ENCODE assay signal across 8 cellular contexts in genomic region chr6:30326446-30327231, GRCh38. TPM values are rescaled to one million over a fixed set of nuclear protein-coding genes. Genes with fewer than 3 reads are reported as not detected.
A peak's percentile ranks its signal among the peaks of the same experiment; 100 is the strongest.
DNase-seq lines count a peak whose midpoint lies in the region; ATAC-seq and TF ChIP-seq lines count a peak whose summit lies in the region.

TRIM39 (plus strand) TSS chr6:30326927; CDS start chr6:30329318, 2,391 bp downstream.

- no peaks in the 10 kb centered on the region for H3K27me3 Mint-ChIP-seq in activated T-cell treated with anti-CD3 and anti-CD28 coated beads, Interleukin-2, amount 50 U/mL, for 72 hours (ENCODE audit: low read depth)

- H3K27me3 ChIP-seq in KMS-11 (ENCODE audit: insufficient read depth, low read depth) (no peaks in the 10 kb centered on the region), esophagus muscularis mucosa (no peaks in the 10 kb centered on the region)

- no peaks in the 10 kb centered on the region for H3K9me3 Mint-ChIP-seq in activated T-cell treated with anti-CD3 and anti-CD28 coated beads, Interleukin-2, amount 50 U/mL, for 72 hours

- peak within 1 kb of the TSS; percentile 79 for H3K27ac ChIP-seq in KMS-11
- H3K27ac ChIP-seq in esophagus muscularis mucosa (replicated peaks in 1 of 4): peak within 1 kb of the TSS; percentile 95 to 97 (median 96)

- no peaks in the 10 kb centered on the region for H4K20me1 ChIP-seq in KMS-11 (ENCODE audit: insufficient read depth)

- H3K9me3 ChIP-seq in esophagus muscularis mucosa: no peaks in the 10 kb centered on the region

- TF ChIP-seq CTCF in KMS-11 (conservative IDR thresholded peaks at IDR 0.05; ENCODE audit: low read depth, low read length) (no peak), esophagus muscularis mucosa (IDR thresholded peaks at IDR 0.05) (peak in 1 of 3 experiments; percentile 8)

- H3K4me1 ChIP-seq in KMS-11 (ENCODE audit: low read depth, poor library complexity, severe bottlenecking) (peaks cover 37% of the 10 kb centered on the region), esophagus muscularis mucosa (peaks cover 21 to 47% (median 40%) of the 10 kb centered on the region in 4 donors)

- no peak for TF ChIP-seq EP300 in esophagus muscularis mucosa (IDR thresholded peaks at IDR 0.05)

- H3K9ac ChIP-seq in KMS-11: peak within 1 kb of the TSS; percentile 91

- intact Hi-C loops in esophagus muscularis mucosa (cut with DNase I): loop anchor here (5.0 kb wide), 1 partner anchor 114 kb away; the partner anchor contains the start of gene TRIM26

- peak within 1 kb of the TSS; percentile 84 for H3K4me2 ChIP-seq in KMS-11

- peaks cover 63% of the 10 kb centered on the region for H3K4me1 Mint-ChIP-seq in activated T-cell treated with anti-CD3 and anti-CD28 coated beads, Interleukin-2, amount 50 U/mL, for 72 hours (ENCODE audit: low read depth)

- peak; percentile 58 for DNase-seq in DMS79 (lab: John Stamatoyannopoulos, UW)
- DNase-seq in RKO (ENCODE audit: low spot score): peak; percentile 86
- peak; percentile 89 to 90 for DNase-seq in activated T-cell treated with anti-CD3 and anti-CD28 coated beads, Interleukin-2, amount 50 U/mL, for 72 hours
- DNase-seq in esophagus muscularis mucosa (ENCODE audit: extremely low spot score): peak; percentile 98
- peak; percentile 83 for DNase-seq in myocyte (ENCODE audit: low read depth)
- peak; percentile 75 to 85 for DNase-seq in stimulated activated CD8-positive, alpha-beta memory T cell treated with anti-CD3 and anti-CD28 coated beads, Interleukin-7, amount 100 ng/mL, for 4 hours (ENCODE audit: low read depth in 2 of 2)

- WGBS in esophagus muscularis mucosa: 2% methylated on average over 12 of the region's 94 CpGs

- H3K27ac Mint-ChIP-seq in activated T-cell treated with anti-CD3 and anti-CD28 coated beads, Interleukin-2, amount 50 U/mL, for 72 hours: peak within 1 kb of the TSS; percentile 94

- peaks cover 45% of the 10 kb centered on the region for H3K79me2 ChIP-seq in KMS-11 (ENCODE audit: insufficient read depth, low read depth)

- peak within 1 kb of the TSS; percentile 97 to 99 for H3K4me3 Mint-ChIP-seq in activated T-cell treated with anti-CD3 and anti-CD28 coated beads, Interleukin-2, amount 50 U/mL, for 72 hours

- peak; percentile 63 for ATAC-seq in GM21737 (IDR thresholded peaks at IDR 0.05; ENCODE audit: unreplicated experiment)
- ATAC-seq in activated T-cell treated with anti-CD3 and anti-CD28 coated beads, Interleukin-2, amount 50 U/mL, for 72 hours (replicated peaks in 1 of 2): peak; percentile 74 to 76

- H3K36me3 ChIP-seq in KMS-11 (ENCODE audit: insufficient read depth) (no peaks in the 10 kb centered on the region), esophagus muscularis mucosa (peaks cover 18 to 27% (median 26%) of the 10 kb centered on the region in 4 donors)

- peak; percentile 55 for TF ChIP-seq POLR2A in esophagus muscularis mucosa (IDR thresholded peaks at IDR 0.05; ENCODE audit: low read depth)

- H3K36me3 Mint-ChIP-seq in activated T-cell treated with anti-CD3 and anti-CD28 coated beads, Interleukin-2, amount 50 U/mL, for 72 hours (ENCODE audit: insufficient read depth in 2 of 2): peaks cover 6 to 20% of the 10 kb centered on the region in 2 donors

- peak within 1 kb of the TSS; percentile 97 for H2AFZ ChIP-seq in KMS-11 (ENCODE audit: low read depth)

- peak within 1 kb of the TSS; percentile 44 for H3K4me3 ChIP-seq in KMS-11 (IDR thresholded peaks at IDR 0.05; ENCODE audit: insufficient read depth, low read depth, low read length)
- H3K4me3 ChIP-seq in esophagus muscularis mucosa: peak within 1 kb of the TSS; percentile 79 to 88 (median 84)

RNA-seq across cellular contexts. Expression of gene TRIM39, which starts in this region (rescaled TPM):
- 10 to 100 TPM; 18.8 to 20.0 TPM for total RNA-seq in activated T-cell treated with anti-CD3 and anti-CD28 coated beads, Interleukin-2, amount 50 U/mL, for 72 hours
- total RNA-seq in esophagus muscularis mucosa (10 to 100 TPM; 17.4 to 24.5 (median 20.9) TPM), myocyte (11.6 and 12.9 TPM in 2 replicates)
- polyA plus RNA-seq in myocyte (2012): 11.5 TPM

Comparison
In these comparisons a context has a peak if more than half of its experiments do, and no peak if none do; other contexts are left out.
1. Peak in every context shown above with its lines: DNase-seq, ATAC-seq, H3K4me3 ChIP-seq and H3K27ac ChIP-seq.